In the genomic region with DNA sequence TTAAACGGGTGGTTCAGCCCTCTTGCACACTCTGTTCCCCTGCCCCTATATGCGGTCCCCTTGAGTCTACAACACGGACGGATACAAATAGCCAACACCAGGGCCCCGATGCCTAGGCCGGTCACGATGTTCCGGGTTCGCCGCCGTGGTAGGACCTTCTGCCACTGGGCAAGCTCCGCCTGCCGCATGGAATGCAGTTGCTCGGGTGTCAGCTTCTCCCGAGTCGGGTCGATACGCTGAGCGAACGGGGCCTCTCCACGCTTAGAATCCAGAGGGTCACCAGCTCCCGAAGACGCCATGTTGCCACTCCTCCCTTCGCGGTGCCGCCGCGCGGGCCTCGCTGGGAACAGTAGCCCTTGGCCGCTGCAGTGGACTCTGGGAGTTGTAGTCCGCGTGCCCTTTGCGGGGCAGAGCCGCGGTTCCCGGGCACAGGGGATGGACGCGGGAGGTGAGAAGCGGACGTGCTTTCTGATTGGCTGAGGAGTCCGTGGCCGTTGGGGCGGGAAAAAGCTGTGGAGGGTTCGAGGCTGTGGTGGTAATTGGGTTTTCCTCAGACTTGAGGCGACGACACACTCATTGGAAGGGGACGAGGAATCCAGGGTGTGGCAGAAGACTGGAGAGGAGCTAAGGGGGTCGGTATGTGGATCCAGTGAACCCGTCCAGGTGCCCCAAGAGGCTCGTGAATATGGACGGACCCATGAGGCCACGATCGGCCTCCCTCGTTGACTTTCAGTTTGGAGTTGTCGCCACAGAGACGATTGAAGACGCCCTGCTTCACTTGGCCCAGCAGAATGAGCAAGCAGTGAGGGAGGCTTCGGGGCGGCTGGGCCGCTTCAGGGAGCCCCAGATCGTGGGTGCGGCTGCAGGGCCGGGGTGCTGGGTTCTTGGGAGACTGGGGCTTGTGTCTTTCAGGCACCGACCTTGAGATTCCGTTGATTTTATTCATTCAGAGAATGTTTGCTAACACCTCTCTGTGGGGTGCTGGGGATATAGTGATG, we compare ENCODE assay signal across 8 cellular contexts. TPM values are rescaled to one million over a fixed set of nuclear protein-coding genes. Genes with fewer than 3 reads are reported as not detected.
A peak's percentile ranks its signal among the peaks of the same experiment; 100 is the strongest.
DNase-seq lines count a peak whose midpoint lies in the region; ATAC-seq and TF ChIP-seq lines count a peak whose summit lies in the region.

Gene CNTD1, plus strand, starts transcription at position 479 of the 998 bp plus-strand sequence. Its CDS starts 207 bp downstream, at position 686.
Gene COA3, minus strand, starts transcription at position 322 of the 998 bp plus-strand sequence. Its CDS starts 23 bp downstream, at position 299.

- H3K4me3 ChIP-seq in mammary epithelial cell (replicated peaks in 1 of 3; ENCODE audit: insufficient read depth in 1 of 3, low read depth in 2 of 3, low read length in 3 of 3): peak within 1 kb of the TSS; percentile 92 to 96 (median 93)
- H3K4me3 ChIP-seq in iPS-20b (ENCODE audit: low read length): peak within 1 kb of the TSS; percentile 100
- H3K4me3 ChIP-seq in skeletal muscle tissue (ENCODE audit: low read length in 3 of 3): peak within 1 kb of the TSS; percentile 98 to 100 (median 99)

- CTCF ChIA-PET in mammary epithelial cell (lab: Charles Lee; ENCODE audit: low non-redundant PET): interaction anchor here (1.5 kb wide), 1 partner anchor 25 kb away, joined by 4 read pairs; the partner anchor contains the start of gene BECN1

- dilution Hi-C loops in mammary epithelial cell (cut with HindIII; ENCODE audit: low sequenced_read_pairs): no loop called here

- H2AFZ ChIP-seq in mammary epithelial cell (ENCODE audit: low read depth, low read length): peak within 1 kb of the TSS; percentile 99

- H3K9me3 ChIP-seq in mammary epithelial cell (replicated peaks; ENCODE audit: insufficient read depth, low read length) (no peaks in the 10 kb centered on the region), iPS-20b (ENCODE audit: insufficient read depth, low read depth, low read length) (no peaks in the 10 kb centered on the region), skeletal muscle tissue (ENCODE audit: control insufficient read depth in 3 of 3, low read length in 3 of 3) (no peaks in the 10 kb centered on the region)

- H3K79me2 ChIP-seq in mammary epithelial cell (ENCODE audit: insufficient read depth, low read length): peaks cover 7% of the 10 kb centered on the region

- peak within 1 kb of the TSS; percentile 77; the same call in 1 of the 2 replicates for H3K27ac ChIP-seq in VCaP
- H3K27ac ChIP-seq in mammary epithelial cell (ENCODE audit: insufficient read depth, low read depth, low read length): no peak within 1 kb of the TSS
- peak within 1 kb of the TSS; percentile 64 for H3K27ac ChIP-seq in iPS-20b (ENCODE audit: low read length)
- peak within 1 kb of the TSS; percentile 66 for H3K27ac ChIP-seq in skeletal muscle tissue (ENCODE audit: low read depth, low read length)

- H3K27me3 ChIP-seq in mammary epithelial cell (ENCODE audit: insufficient read depth, low read length) (no peaks in the 10 kb centered on the region), iPS-20b (ENCODE audit: insufficient read depth, low read length) (peaks cover 18% of the 10 kb centered on the region), skeletal muscle tissue (ENCODE audit: control insufficient read depth in 3 of 3, insufficient read depth in 3 of 3, low read length in 3 of 3) (no peaks in the 10 kb centered on the region)

- in situ Hi-C loops in mammary epithelial cell (cut with MboI; ENCODE audit: low sequenced_read_pairs in 2 of 2): no loop called here

- TF ChIP-seq CTCF in VCaP (conservative IDR thresholded peaks at IDR 0.05): no peak
- TF ChIP-seq CTCF in mammary epithelial cell (conservative IDR thresholded peaks at IDR 0.05 in 1 of 2, IDR thresholded peaks at IDR 0.05 in 1 of 2; ENCODE audit: extremely low read depth in 1 of 2, insufficient read depth in 1 of 2, low read depth in 1 of 2, low read length in 2 of 2): peak in 1 of 2 donors; percentile 16

- H3K9ac ChIP-seq in mammary epithelial cell (ENCODE audit: insufficient read depth, low read length): peak within 1 kb of the TSS; percentile 80
- H3K9ac ChIP-seq in iPS-20b (ENCODE audit: low read depth, low read length): peak within 1 kb of the TSS; percentile 94
- peak within 1 kb of the TSS; percentile 98 to 99 (median 98) for H3K9ac ChIP-seq in skeletal muscle tissue (ENCODE audit: low read depth in 1 of 3, low read length in 3 of 3)

- intact Hi-C loops in mammary epithelial cell (cut with micrococcal nuclease): loop anchor here (1.0 to 2.0 kb wide), 2 partner anchors 16 to 25 kb away; partner anchors contain the start of gene VPS25

- peak within 1 kb of the TSS; percentile 80 for H3K4me2 ChIP-seq in mammary epithelial cell (ENCODE audit: insufficient read depth, low read depth, low read length)

- H3K36me3 ChIP-seq in mammary epithelial cell (ENCODE audit: insufficient read depth, low read length): no peaks in the 10 kb centered on the region
- peaks cover 8% of the 10 kb centered on the region; the same call in 1 of the 2 replicates for H3K36me3 ChIP-seq in iPS-20b (ENCODE audit: insufficient read depth, low read depth, low read length)
- peaks cover 8 to 13% (median 11%) of the 10 kb centered on the region in 3 donors for H3K36me3 ChIP-seq in skeletal muscle tissue (ENCODE audit: control insufficient read depth in 3 of 3, insufficient read depth in 3 of 3, low read length in 3 of 3)

- ATAC-seq in HG02571 (IDR thresholded peaks at IDR 0.05; ENCODE audit: unreplicated experiment) (peak; percentile 63), HG03108 (IDR thresholded peaks at IDR 0.05; ENCODE audit: unreplicated experiment) (no peak)

- H3K4me1 ChIP-seq in mammary epithelial cell (ENCODE audit: insufficient read depth, low read length): peaks cover 11% of the 10 kb centered on the region
- H3K4me1 ChIP-seq in iPS-20b (ENCODE audit: insufficient read depth, low read length): peaks cover 5% of the 10 kb centered on the region; the same call in 1 of the 2 replicates
- H3K4me1 ChIP-seq in skeletal muscle tissue (ENCODE audit: control insufficient read depth in 3 of 3, insufficient read depth in 3 of 3, low read length in 3 of 3): peaks cover 19 to 27% (median 22%) of the 10 kb centered on the region in 3 donors

- WGBS in mammary epithelial cell (ENCODE audit: low coverage, missing lambda C conversion rate): 23% methylated on average over 44 of the region's 66 CpGs

- BruUV-seq in mammary epithelial cell (replicated peaks; lab: Mats Ljungman, UMichigan): no TSS peak

- DNase-seq in GM03348 (ENCODE audit: low spot score) (peak; percentile 94), NCI-H2107 (lab: John Stamatoyannopoulos, UW) (peak; percentile 46), mammary epithelial cell (peak; percentile 76)

- H4K20me1 ChIP-seq in mammary epithelial cell (ENCODE audit: insufficient read depth, low read length): no peaks in the 10 kb centered on the region

RNA-seq across cellular contexts. Expression of gene CNTD1, which starts in this region (rescaled TPM):
- total RNA-seq in mammary epithelial cell (under 1 TPM in 1 of 2 donors, not detected in 1; under 0.01 TPM), skeletal muscle tissue (1.0 TPM)
- not detected for polyA plus RNA-seq in mammary epithelial cell
- not detected for polyA minus RNA-seq in mammary epithelial cell

RNA-seq across cellular contexts. Expression of gene COA3, which starts in this region (rescaled TPM):
- total RNA-seq in mammary epithelial cell: 10 to 100 TPM; 31.5 to 49.1 TPM
- 96.7 TPM for polyA plus RNA-seq in mammary epithelial cell
- polyA minus RNA-seq in mammary epithelial cell: 107 TPM
- 99.2 TPM for total RNA-seq in skeletal muscle tissue
